Comparison of ENCODE assay signal across 8 cellular contexts in genomic region chr2:196649202-196649601, GRCh38. TPM values are rescaled to one million over a fixed set of nuclear protein-coding genes. Genes with fewer than 3 reads are reported as not detected.
"Had no signal": no experiment of that assay in that cellular context is flagged by ENCODE, and none has a peak within 500 bp of the region (broad histone marks: within the 10 kb centered on the region; RNA-seq: fewer than 3 reads in every experiment).

No MANE protein-coding gene starts in this region.

- ATAC-seq: K562 had no signal

- H3K9ac ChIP-seq: KMS-11 had no signal

- H3K4me3 ChIP-seq: K562 had no signal

- H3K27ac ChIP-seq: HL-60, KMS-11 had no signal

- DNase-seq: IMR-90, KBM-7, KG1 had no signal

- H3K4me2 ChIP-seq: KMS-11 had no signal

- FAIRE-seq: HTR-8/SVneo, K562 had no signal

RNA-seq across cellular contexts. Expression of gene HECW2, which starts 55.8 kb away (rescaled TPM):
- total RNA-seq: HT-29 had no signal
